Comparison of ENCODE assay signal across 16 cellular contexts in genomic region chr16:84765606-84766580, GRCh38. TPM values are rescaled to one million over a fixed set of nuclear protein-coding genes. Genes with fewer than 3 reads are reported as not detected.
A peak's percentile ranks its signal among the peaks of the same experiment; 100 is the strongest.
DNase-seq lines count a peak whose midpoint lies in the region; ATAC-seq and TF ChIP-seq lines count a peak whose summit lies in the region.
"Had no signal": no experiment of that assay in that cellular context is flagged by ENCODE, and none has a peak within 500 bp of the region (broad histone marks: within the 10 kb centered on the region; RNA-seq: fewer than 3 reads in every experiment).

No MANE protein-coding gene starts in this region.

- DNase-seq in activated naive CD4-positive, alpha-beta T cell treated with Interleukin-2 at 50 U/mL for 16 hours, result peak; percentile 31
- DNase-seq in activated naive CD4-positive, alpha-beta T cell (lab: John Stamatoyannopoulos, UW), result no peak
- DNase-seq in T-helper 17 cell, result peak in 2 of 3 donors; percentile 13 to 19
- DNase-seq in endodermal cell, result no peak
- DNase-seq in stimulated activated naive B cell treated with anti-CD40 and anti-IgM and Interleukin-4, amounts not matched to agents 10 μg/mL and 1 μg/mL and 100 μg/mL, for 72 hours, result no peak
- DNase-seq: activated naive CD8-positive, alpha-beta T cell treated with anti-CD3 and anti-CD28 coated beads, Interleukin-2, amount 10 ng/mL, durations not matched to agents 7 days and 5 days; caudate nucleus; DND-41; gastrocnemius medialis; stimulated activated CD4-positive, alpha-beta T cell treated with anti-CD3 and anti-CD28 coated beads, Interleukin-12 subunit alpha, Interleukin-12 subunit beta, amount 100 ng/mL, for 4 hours had no signal

- peak; percentile 68 for ATAC-seq in T-helper 17 cell
- no peak for ATAC-seq in stimulated activated naive B cell treated with anti-CD40 and anti-IgM and Interleukin-4, amounts not matched to agents 10 μg/mL and 1 μg/mL and 100 μg/mL, for 72 hours (replicated peaks)
- no peak for ATAC-seq in GM19395 (IDR thresholded peaks at IDR 0.05; ENCODE audit: unreplicated experiment)
- ATAC-seq in HG03521 (IDR thresholded peaks at IDR 0.05; ENCODE audit: unreplicated experiment), result no peak
- ATAC-seq in GM21528 (IDR thresholded peaks at IDR 0.05; ENCODE audit: low FRiP score, unreplicated experiment), result no peak

- H3K27me3 Mint-ChIP-seq in T-helper 17 cell, result no peaks in the 10 kb centered on the region
- H3K27me3 Mint-ChIP-seq in endodermal cell (ENCODE audit: insufficient read depth), result no peaks in the 10 kb centered on the region
- H3K27me3 Mint-ChIP-seq in stimulated activated naive B cell treated with anti-CD40 and anti-IgM and Interleukin-4, amounts not matched to agents 10 μg/mL and 1 μg/mL and 100 μg/mL, for 72 hours, result no peaks in the 10 kb centered on the region
- H3K27me3 Mint-ChIP-seq: activated naive CD8-positive, alpha-beta T cell treated with anti-CD3 and anti-CD28 coated beads, Interleukin-2, amount 10 ng/mL, durations not matched to agents 7 days and 5 days; memory B cell had no signal

- H3K27ac Mint-ChIP-seq in T-helper 17 cell (peak overlapping the region; percentile 100), endodermal cell (peak overlapping the region; percentile 27)
- peak overlapping the region; percentile 16 for H3K27ac Mint-ChIP-seq in stimulated activated naive B cell treated with anti-CD40 and anti-IgM and Interleukin-4, amounts not matched to agents 10 μg/mL and 1 μg/mL and 100 μg/mL, for 72 hours
- H3K27ac Mint-ChIP-seq: activated naive CD8-positive, alpha-beta T cell treated with anti-CD3 and anti-CD28 coated beads, Interleukin-2, amount 10 ng/mL, durations not matched to agents 7 days and 5 days; memory B cell had no signal

- H3K4me1 Mint-ChIP-seq in T-helper 17 cell (peaks cover 60% of the 10 kb centered on the region), endodermal cell (peaks cover 22% of the 10 kb centered on the region)
- H3K4me1 Mint-ChIP-seq in stimulated activated naive B cell treated with anti-CD40 and anti-IgM and Interleukin-4, amounts not matched to agents 10 μg/mL and 1 μg/mL and 100 μg/mL, for 72 hours, result peaks cover 0 to 4% of the 10 kb centered on the region in 2 donors

- H3K4me3 ChIP-seq in endodermal cell (ENCODE audit: low read length), result no peak overlapping the region
- H3K4me3 ChIP-seq: gastrocnemius medialis, thoracic aorta had no signal

- H3K9me3 ChIP-seq in T-helper 17 cell (ENCODE audit: control insufficient read depth, low read length, poor library complexity, severe bottlenecking), result no peaks in the 10 kb centered on the region
- no peaks in the 10 kb centered on the region for H3K9me3 ChIP-seq in endodermal cell (ENCODE audit: control insufficient read depth, low read length)
- H3K9me3 ChIP-seq: gastrocnemius medialis, thoracic aorta had no signal

- H3K36me3 ChIP-seq in endodermal cell (ENCODE audit: control insufficient read depth, insufficient read depth, low read length), result peaks cover 89% of the 10 kb centered on the region

- no peak overlapping the region for H3K9ac ChIP-seq in endodermal cell (ENCODE audit: extremely low read depth, low read length, poor library complexity, severe bottlenecking)
- H3K9ac ChIP-seq: parathyroid adenoma had no signal

- no peak for TF ChIP-seq CTCF in endodermal cell (conservative IDR thresholded peaks at IDR 0.05)

- no peaks in the 10 kb centered on the region for H3K9me3 Mint-ChIP-seq in endodermal cell
- H3K9me3 Mint-ChIP-seq in stimulated activated naive B cell treated with anti-CD40 and anti-IgM and Interleukin-4, amounts not matched to agents 10 μg/mL and 1 μg/mL and 100 μg/mL, for 72 hours, result no peaks in the 10 kb centered on the region
- H3K9me3 Mint-ChIP-seq: activated naive CD8-positive, alpha-beta T cell treated with anti-CD3 and anti-CD28 coated beads, Interleukin-2, amount 10 ng/mL, durations not matched to agents 7 days and 5 days; memory B cell had no signal

- no peak overlapping the region for H3K27ac ChIP-seq in endodermal cell (ENCODE audit: low read depth, low read length)
- H3K27ac ChIP-seq: parathyroid adenoma, thoracic aorta had no signal

- peak overlapping the region; percentile 88 for H3K4me3 Mint-ChIP-seq in T-helper 17 cell
- no peak overlapping the region for H3K4me3 Mint-ChIP-seq in endodermal cell
- H3K4me3 Mint-ChIP-seq in stimulated activated naive B cell treated with anti-CD40 and anti-IgM and Interleukin-4, amounts not matched to agents 10 μg/mL and 1 μg/mL and 100 μg/mL, for 72 hours, result no peak overlapping the region
- H3K4me3 Mint-ChIP-seq: activated naive CD8-positive, alpha-beta T cell treated with anti-CD3 and anti-CD28 coated beads, Interleukin-2, amount 10 ng/mL, durations not matched to agents 7 days and 5 days; memory B cell had no signal

- H3K4me1 ChIP-seq in endodermal cell (ENCODE audit: control insufficient read depth, insufficient read depth, low read length), result no peaks in the 10 kb centered on the region
- H3K4me1 ChIP-seq: parathyroid adenoma had no signal

- H3K27me3 ChIP-seq in endodermal cell (ENCODE audit: control insufficient read depth, insufficient read depth, low read length, poor library complexity, severe bottlenecking), result no peaks in the 10 kb centered on the region
- H3K27me3 ChIP-seq: gastrocnemius medialis had no signal

- 93 to 94% methylated on average over 15 to 17 of the region's 17 CpGs for WGBS in endodermal cell (ENCODE audit: insufficient coverage in 1 of 2, insufficient read length in 1 of 2), 2 experiments

- H3K36me3 Mint-ChIP-seq in T-helper 17 cell (ENCODE audit: low read depth) (peaks cover 19% of the 10 kb centered on the region), endodermal cell (ENCODE audit: low read depth) (peaks cover 75% of the 10 kb centered on the region)
- H3K36me3 Mint-ChIP-seq in stimulated activated naive B cell treated with anti-CD40 and anti-IgM and Interleukin-4, amounts not matched to agents 10 μg/mL and 1 μg/mL and 100 μg/mL, for 72 hours, result peaks cover 37 to 59% of the 10 kb centered on the region in 2 donors

RNA-seq across cellular contexts. Expression of gene CRISPLD2, which starts 53.9 kb away (rescaled TPM):
- total RNA-seq in T-helper 17 cell (1 to 10 TPM; 1.9 to 4.2 TPM), endodermal cell (1 to 10 TPM; 5.0 to 9.3 TPM)
- polyA plus RNA-seq in endodermal cell (2013, experiment 1 of 2), result 1.6 TPM
- polyA plus RNA-seq in endodermal cell (2013, experiment 2 of 2), result 1.7 TPM

Comparison
In these comparisons a context has a peak if more than half of its experiments do, and no peak if none do; other contexts are left out.
1. DNase-seq: peak in activated naive CD4-positive, alpha-beta T cell treated with Interleukin-2 at 50 U/mL for 16 hours (single experiment) and T-helper 17 cell (2 of 3); none in activated naive CD4-positive, alpha-beta T cell (0 of 4), endodermal cell (single experiment) and stimulated activated naive B cell treated with anti-CD40 and anti-IgM and Interleukin-4, amounts not matched to agents 10 μg/mL and 1 μg/mL and 100 μg/mL, for 72 hours (single experiment).
2. H3K27ac Mint-ChIP-seq: peak in every context shown above with its lines; median percentile 100 in T-helper 17 cell; 27 in endodermal cell; 16 in stimulated activated naive B cell treated with anti-CD40 and anti-IgM and Interleukin-4, amounts not matched to agents 10 μg/mL and 1 μg/mL and 100 μg/mL, for 72 hours.